ENCODE assay signal across 8 cellular contexts in genomic region chr10:35336084-35336831, GRCh38. TPM values are rescaled to one million over a fixed set of nuclear protein-coding genes. Genes with fewer than 3 reads are reported as not detected.
DNase-seq lines count a peak whose midpoint lies in the region; FAIRE-seq and TF ChIP-seq lines count a peak whose summit lies in the region.

TSS of gene CCNY (plus strand) at chr10:35336509. CDS start at chr10:35337054, 545 bp downstream.

- POLR2A ChIA-PET in HEK293 (lab: Yijun Ruan, JAX) = interaction anchor here (1.0 to 2.3 kb wide), 2 partner anchors 13 to 157 kb away, joined by 4 to 6 read pairs; no protein-coding TSS in a partner anchor

- DNase-seq in GM12892 (ENCODE audit: insufficient read length) (peak; percentile 75), MV-4-11 (lab: John Stamatoyannopoulos, UW) (peak; percentile 34), T47D (ENCODE audit: low read depth in 1 of 2, low spot score in 1 of 2) (peak; percentile 81 to 92), iPS-NIHi7 (ENCODE audit: extremely low spot score) (peak; percentile 88), small intestine (peak; percentile 76), NCI-H510A (lab: John Stamatoyannopoulos, UW) (no peak)

- H3K9me3 ChIP-seq in HEK293 (ENCODE audit: control insufficient read depth, insufficient read depth, low read depth, low read length) (no peaks in the 10 kb centered on the region), small intestine (ENCODE audit: control insufficient read depth, low read depth) (no peaks in the 10 kb centered on the region)

- H3K27me3 ChIP-seq in small intestine (ENCODE audit: control insufficient read depth in 2 of 2, insufficient read depth in 2 of 2, low read length in 2 of 2) = no peaks in the 10 kb centered on the region

- FAIRE-seq in GM12892 (lab: Jason Lieb, UNC) (peak; percentile 81), small intestine (lab: Jason Lieb, UNC) (no peak)

- TF ChIP-seq CTCF in HEK293 (tag by site-specific recombination; IDR thresholded peaks at IDR 0.05) (no peak), VCaP (conservative IDR thresholded peaks at IDR 0.05) (no peak)

- CTCF ChIA-PET in HEK293 (lab: Yijun Ruan, JAX) = interaction anchor here (0.6 to 1.5 kb wide), 3 partner anchors 10 to 1531 kb away, joined by 3 to 4 read pairs (median 4); no protein-coding TSS in a partner anchor

- H3K27ac ChIP-seq in HEK293 (ENCODE audit: extremely low read depth, low read depth, low read length) (peak within 1 kb of the TSS; percentile 81), VCaP (peak within 1 kb of the TSS; percentile 83), small intestine (ENCODE audit: low read depth in 1 of 2, low read length in 1 of 2) (peak within 1 kb of the TSS; percentile 88)

- in situ Hi-C loops in T47D (cut with HindIII; ENCODE audit: low pct_unique_long_range_greater_than_20kb, low sequenced_read_pairs) = no loop called here

- H3K4me1 ChIP-seq in HEK293 (ENCODE audit: control insufficient read depth, insufficient read depth, low read length) = peaks cover 10% of the 10 kb centered on the region; the same call in 1 of the 2 replicates
- peaks cover 10 to 12% of the 10 kb centered on the region in 2 donors for H3K4me1 ChIP-seq in small intestine (ENCODE audit: control insufficient read depth in 2 of 2, insufficient read depth in 1 of 2, low read depth in 1 of 2, low read length in 1 of 2)

- peaks cover 0 to 12% of the 10 kb centered on the region in 2 experiments; a peak in 1 of 3 replicates for H3K36me3 ChIP-seq in HEK293 (ENCODE audit: control insufficient read depth in 2 of 2, insufficient read depth in 1 of 2, low read length in 2 of 2)
- H3K36me3 ChIP-seq in small intestine (ENCODE audit: control insufficient read depth in 2 of 2, insufficient read depth in 2 of 2, low read length in 2 of 2) = peaks cover 0 to 2% of the 10 kb centered on the region in 2 donors

- H3K4me3 ChIP-seq in HEK293 (ENCODE audit: low read depth, low read length) (peak within 1 kb of the TSS; percentile 88), small intestine (ENCODE audit: low read depth in 1 of 2, low read length in 2 of 2) (peak within 1 kb of the TSS; percentile 89 to 98)

- WGBS in small intestine, 3 donors = 0 to 1% (median 0%) methylated on average over 24 to 109 of the region's 109 CpGs

- TF ChIP-seq POLR2A in GM12892 (IDR thresholded peaks at IDR 0.05; ENCODE audit: low read depth, low read length) = peak; percentile 79

TF ChIP-seq in HEK293, 187 proteins besides CTCF, POLR2A, EP300 and RAD21 (continues in another document):
- TF ChIP-seq, protein P1, sequence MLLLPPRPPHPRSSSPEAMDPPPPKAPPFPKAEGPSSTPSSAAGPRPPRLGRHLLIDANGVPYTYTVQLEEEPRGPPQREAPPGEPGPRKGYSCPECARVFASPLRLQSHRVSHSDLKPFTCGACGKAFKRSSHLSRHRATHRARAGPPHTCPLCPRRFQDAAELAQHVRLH (tag by site-specific recombination; IDR thresholded peaks at IDR 0.05) = no peak
- TF ChIP-seq, protein P2, sequence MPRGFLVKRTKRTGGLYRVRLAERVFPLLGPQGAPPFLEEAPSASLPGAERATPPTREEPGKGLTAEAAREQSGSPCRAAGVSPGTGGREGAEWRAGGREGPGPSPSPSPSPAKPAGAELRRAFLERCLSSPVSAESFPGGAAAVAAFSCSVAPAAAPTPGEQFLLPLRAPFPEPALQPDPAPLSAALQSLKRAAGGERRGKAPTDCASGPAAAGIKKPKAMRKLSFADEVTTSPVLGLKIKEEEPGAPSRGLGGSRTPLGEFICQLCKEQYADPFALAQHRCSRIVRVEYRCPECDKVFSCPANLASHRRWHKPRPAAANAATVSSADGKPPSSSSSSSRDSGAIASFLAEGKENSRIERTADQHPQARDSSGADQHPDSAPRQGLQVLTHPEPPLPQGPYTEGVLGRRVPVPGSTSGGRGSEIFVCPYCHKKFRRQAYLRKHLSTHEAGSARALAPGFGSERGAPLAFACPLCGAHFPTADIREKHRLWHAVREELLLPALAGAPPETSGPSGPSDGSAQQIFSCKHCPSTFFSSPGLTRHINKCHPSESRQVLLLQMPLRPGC (tag by site-specific recombination; IDR thresholded peaks at IDR 0.05) = no peak
- TF ChIP-seq ZNF747 (tag by site-specific recombination; IDR thresholded peaks at IDR 0.05) (no peak), ZNF530 (tag by site-specific recombination; IDR thresholded peaks at IDR 0.05; ENCODE audit: low read depth) (no peak), ZNF830 (tag by site-specific recombination; IDR thresholded peaks at IDR 0.05; ENCODE audit: low read depth) (no peak), ZNF626 (tag by site-specific recombination; IDR thresholded peaks at IDR 0.05) (no peak), ZNF391 (tag by site-specific recombination; IDR thresholded peaks at IDR 0.05; ENCODE audit: borderline replicate concordance, low read depth) (no peak), ZNF558 (tag by site-specific recombination; IDR thresholded peaks at IDR 0.05) (no peak), ZNF660 (tag by site-specific recombination; IDR thresholded peaks at IDR 0.05) (peak; percentile 84; the same call in 1 of the 2 replicates), ZNF585B (tag by site-specific recombination; IDR thresholded peaks at IDR 0.05) (no peak), ZNF341 (tag by site-specific recombination; IDR thresholded peaks at IDR 0.05; ENCODE audit: low read depth) (no peak), ZNF473 (tag by site-specific recombination; IDR thresholded peaks at IDR 0.05) (no peak), ATF2 (tag by site-specific recombination; IDR thresholded peaks at IDR 0.05; ENCODE audit: low read depth) (no peak), ZIC2 (tag by site-specific recombination; IDR thresholded peaks at IDR 0.05) (peak; percentile 30; the same call in 1 of the 2 replicates), ZNF302 (tag by site-specific recombination; IDR thresholded peaks at IDR 0.05; ENCODE audit: low read depth) (no peak), ZNF37A (tag by site-specific recombination; IDR thresholded peaks at IDR 0.05) (no peak), ZBTB49 (tag by site-specific recombination; IDR thresholded peaks at IDR 0.05; ENCODE audit: low read depth) (no peak), ZFP69B (tag by site-specific recombination; IDR thresholded peaks at IDR 0.05) (no peak), PATZ1 (tag by site-specific recombination; IDR thresholded peaks at IDR 0.05) (peak; percentile 67), KLF1 (tag by site-specific recombination; IDR thresholded peaks at IDR 0.05) (no peak; the same call in 1 of the 2 replicates)

RNA-seq across cellular contexts. Expression of gene CCNY, which starts in this region (rescaled TPM):
- 19.3 TPM for polyA plus RNA-seq in GM12892 (2012; ENCODE audit: missing spikeins)
- polyA plus RNA-seq in small intestine = 10 to 100 TPM; 26.7 to 35.8 (median 28.9) TPM
